ENCODE assay signal across 15 cellular contexts in the genomic region with DNA sequence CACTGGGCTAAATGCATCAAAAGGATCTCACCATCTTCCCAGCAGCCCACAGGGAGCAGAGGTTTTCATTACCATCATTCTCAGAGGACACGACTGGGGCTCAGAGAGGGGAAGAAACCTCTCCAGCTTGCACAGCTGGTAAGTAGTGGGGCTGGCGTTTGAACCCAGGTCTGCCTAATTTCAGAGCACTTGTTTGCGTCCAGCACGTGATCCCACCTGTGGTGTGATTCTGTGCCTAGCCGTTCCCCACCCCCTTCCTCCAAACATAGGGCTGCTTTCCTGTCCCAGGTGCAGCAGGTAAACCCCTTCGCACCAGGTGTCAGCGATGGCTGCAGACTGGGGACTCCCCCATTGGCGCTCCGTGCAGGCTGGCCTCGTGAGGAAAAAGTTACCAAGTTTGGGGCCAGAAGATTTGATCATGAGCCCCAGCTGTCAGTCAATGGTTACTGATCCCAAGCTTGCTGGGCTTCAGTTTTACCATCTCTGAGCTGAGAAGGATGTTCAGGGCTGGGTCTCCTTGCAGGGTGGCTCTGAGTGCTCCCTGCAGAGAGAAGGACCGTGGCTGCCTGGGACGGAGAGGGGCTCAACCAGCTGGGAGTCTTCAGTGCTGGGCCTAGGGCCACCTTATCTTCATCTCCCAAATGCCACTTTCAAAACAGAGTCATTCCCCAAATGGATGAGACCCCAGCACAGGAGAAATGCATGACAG.
"Had no signal": no experiment of that assay in that cellular context is flagged by ENCODE, and none has a peak within 500 bp of the region (broad histone marks: within the 10 kb centered on the region; RNA-seq: fewer than 3 reads in every experiment).

No MANE protein-coding gene starts in this region.

- H3K36me3 Mint-ChIP-seq: stimulated activated memory B cell treated with anti-CD40 and anti-IgM and Interleukin-4, amounts not matched to agents 10 μg/mL and 1 μg/mL and 100 μg/mL, for 72 hours had no signal

- H3K4me1 ChIP-seq: ascending aorta, heart left ventricle, left ventricle myocardium inferior, SJCRH30 had no signal

- H3K27ac ChIP-seq: ascending aorta, heart left ventricle, left ventricle myocardium inferior, SJCRH30 had no signal

- H3K27me3 ChIP-seq: ascending aorta, SJCRH30 had no signal

- ATAC-seq: activated naive CD8-positive, alpha-beta T cell treated with anti-CD3 and anti-CD28 coated beads, Interleukin-2, amount 50 U/mL, for 24 hours; heart left ventricle; stimulated activated memory B cell treated with anti-CD40 and anti-IgM and Interleukin-4, amounts not matched to agents 10 μg/mL and 1 μg/mL and 100 μg/mL, for 72 hours had no signal

- H3K9me3 ChIP-seq: ascending aorta, heart left ventricle, left ventricle myocardium inferior, SJCRH30 had no signal

- H3K4me3 Mint-ChIP-seq: activated naive CD8-positive, alpha-beta T cell treated with anti-CD3 and anti-CD28 coated beads, Interleukin-2, amount 50 U/mL, for 24 hours; neural crest cell; stimulated activated memory B cell treated with anti-CD40 and anti-IgM and Interleukin-4, amounts not matched to agents 10 μg/mL and 1 μg/mL and 100 μg/mL, for 72 hours; T-helper 2 cell treated with Interferon-gamma antibody and Interleukin-4, amounts not matched to agents 5 μg/mL and 100 μg/mL, for 36 hours had no signal

- H3K27me3 Mint-ChIP-seq: activated naive CD8-positive, alpha-beta T cell treated with anti-CD3 and anti-CD28 coated beads, Interleukin-2, amount 50 U/mL, for 24 hours had no signal

- H3K36me3 ChIP-seq: ascending aorta, heart left ventricle, left ventricle myocardium inferior, SJCRH30 had no signal

- H3K9me3 Mint-ChIP-seq: activated naive CD8-positive, alpha-beta T cell treated with anti-CD3 and anti-CD28 coated beads, Interleukin-2, amount 50 U/mL, for 24 hours; stimulated activated memory B cell treated with anti-CD40 and anti-IgM and Interleukin-4, amounts not matched to agents 10 μg/mL and 1 μg/mL and 100 μg/mL, for 72 hours had no signal

- H3K4me3 ChIP-seq: ascending aorta, heart left ventricle, left ventricle myocardium inferior, SJCRH30 had no signal

- H3K4me1 Mint-ChIP-seq: activated naive CD8-positive, alpha-beta T cell treated with anti-CD3 and anti-CD28 coated beads, Interleukin-2, amount 50 U/mL, for 24 hours; neural crest cell; stimulated activated memory B cell treated with anti-CD40 and anti-IgM and Interleukin-4, amounts not matched to agents 10 μg/mL and 1 μg/mL and 100 μg/mL, for 72 hours had no signal

- DNase-seq: activated CD4-positive, alpha-beta T cell treated with anti-CD3 and anti-CD28 coated beads for 4 hours; activated naive CD4-positive, alpha-beta T cell treated with Interleukin-2 at 50 U/mL for 16 hours; activated naive CD8-positive, alpha-beta T cell treated with anti-CD3 and anti-CD28 coated beads, Interleukin-2, amount 50 U/mL, for 24 hours; effector CD4-positive, alpha-beta T cell; heart left ventricle; left ventricle myocardium inferior; mesenchymal stem cell; SJCRH30; small intestine; SW 1271; trophoblast cell had no signal

- H3K27ac Mint-ChIP-seq: activated naive CD8-positive, alpha-beta T cell treated with anti-CD3 and anti-CD28 coated beads, Interleukin-2, amount 50 U/mL, for 24 hours; stimulated activated memory B cell treated with anti-CD40 and anti-IgM and Interleukin-4, amounts not matched to agents 10 μg/mL and 1 μg/mL and 100 μg/mL, for 72 hours; T-helper 2 cell treated with Interferon-gamma antibody and Interleukin-4, amounts not matched to agents 5 μg/mL and 100 μg/mL, for 36 hours had no signal
